1 cellular context compared by ENCODE assay signal in genomic region chr3:59753805-59754204, GRCh38.
TF ChIP-seq lines count a peak whose summit lies in the region.

No MANE protein-coding gene starts in this region.

TF ChIP-seq in IMR-90, 13 proteins besides CTCF, POLR2A, EP300 and RAD21:
- TF ChIP-seq RFX5 (IDR thresholded peaks at IDR 0.05; ENCODE audit: low read depth, low read length) (no peak), MAZ (IDR thresholded peaks at IDR 0.05; ENCODE audit: borderline replicate concordance, low read depth, low read length) (no peak), CHD1 (IDR thresholded peaks at IDR 0.05; ENCODE audit: low read depth, low read length) (no peak), MXI1 (IDR thresholded peaks at IDR 0.05; ENCODE audit: borderline replicate concordance, low read depth, low read length) (no peak), ELK1 (IDR thresholded peaks at IDR 0.05; ENCODE audit: borderline replicate concordance, low read depth, low read length) (no peak), FOS (IDR thresholded peaks at IDR 0.05; ENCODE audit: low read depth, low read length) (no peak), RCOR1 (IDR thresholded peaks at IDR 0.05; ENCODE audit: insufficient replicate concordance, low read length) (no peak), MAFK (IDR thresholded peaks at IDR 0.05; ENCODE audit: low read depth, low read length) (peak; percentile 100)
